Comparison of ENCODE assay signal across 32 cellular contexts in genomic region chr12:33536431-33536830, GRCh38.
"Had no signal": no experiment of that assay in that cellular context is flagged by ENCODE, and none has a peak within 500 bp of the region (broad histone marks: within the 10 kb centered on the region; RNA-seq: fewer than 3 reads in every experiment).

No MANE protein-coding gene starts in this region.

- H3K9me3 ChIP-seq: esophagus muscularis mucosa, gastrocnemius medialis had no signal

- H3K4me3 ChIP-seq: coronary artery, dorsolateral prefrontal cortex, esophagus muscularis mucosa, gastrocnemius medialis had no signal

- H3K27ac ChIP-seq: brain microvascular endothelial cell, coronary artery, dorsolateral prefrontal cortex, esophagus muscularis mucosa, foreskin keratinocyte, gastrocnemius medialis had no signal

- H3K4me1 ChIP-seq: esophagus muscularis mucosa, foreskin keratinocyte, gastrocnemius medialis had no signal

- DNase-seq: activated CD4-positive, alpha-beta memory T cell treated with anti-CD3 and anti-CD28 coated beads for 36 hours; activated CD4-positive, alpha-beta T cell treated with anti-CD3 and anti-CD28 coated beads for 36 hours; activated CD4-positive, alpha-beta T cell treated with anti-CD3 and anti-CD28 coated beads, Interleukin-2, amount 10 ng/mL, durations not matched to agents 24 days and 14 days; activated CD4-positive, CD25-positive, alpha-beta regulatory T cell; activated CD4-positive, CD25-positive, alpha-beta regulatory T cell treated with anti-CD3 and anti-CD28 coated beads, Interleukin-2, amount 50 U/mL, for 72 hours; activated CD8-positive, alpha-beta memory T cell treated with anti-CD3 and anti-CD28 coated beads, Interleukin-2, amount 10 ng/mL, durations not matched to agents 7 days and 5 days; activated CD8-positive, alpha-beta memory T cell treated with anti-CD3 and anti-CD28 coated beads, Interleukin-2, amount 50 U/mL, for 4 hours; activated CD8-positive, alpha-beta T cell treated with anti-CD3 and anti-CD28 coated beads, Interleukin-2, amount 10 ng/mL, durations not matched to agents 7 days and 5 days; activated gamma-delta T cell; activated naive CD4-positive, alpha-beta T cell; activated naive CD4-positive, alpha-beta T cell treated with anti-CD3 and anti-CD28 coated beads, Interleukin-2, amount 10 ng/mL, durations not matched to agents 7 days and 5 days; activated naive CD8-positive, alpha-beta T cell treated with anti-CD3 and anti-CD28 coated beads, Interleukin-2, amount 10 ng/mL, durations not matched to agents 7 days and 5 days; activated T-cell treated with anti-CD3 and anti-CD28 coated beads, Interleukin-2, amount 50 U/mL, for 1 hour; activated T-cell treated with anti-CD3 and anti-CD28 coated beads, Interleukin-2, amount 50 U/mL, for 72 hours; brain microvascular endothelial cell; dorsolateral prefrontal cortex; effector memory CD4-positive, alpha-beta T cell; endodermal cell; erythroblast; foreskin keratinocyte; gastrocnemius medialis; head of caudate nucleus; hippocampal formation; T-helper 17 cell had no signal

- H3K4me3 Mint-ChIP-seq: activated CD4-positive, alpha-beta memory T cell treated with anti-CD3 and anti-CD28 coated beads for 36 hours; activated CD4-positive, alpha-beta T cell treated with anti-CD3 and anti-CD28 coated beads for 36 hours; activated CD4-positive, alpha-beta T cell treated with anti-CD3 and anti-CD28 coated beads, Interleukin-2, amount 10 ng/mL, durations not matched to agents 24 days and 14 days; activated CD8-positive, alpha-beta memory T cell treated with anti-CD3 and anti-CD28 coated beads, Interleukin-2, amount 10 ng/mL, durations not matched to agents 7 days and 5 days; activated CD8-positive, alpha-beta T cell treated with anti-CD3 and anti-CD28 coated beads, Interleukin-2, amount 10 ng/mL, durations not matched to agents 7 days and 5 days; activated naive CD4-positive, alpha-beta T cell treated with anti-CD3 and anti-CD28 coated beads, Interleukin-2, amount 10 ng/mL, durations not matched to agents 7 days and 5 days; activated naive CD8-positive, alpha-beta T cell treated with anti-CD3 and anti-CD28 coated beads, Interleukin-2, amount 10 ng/mL, durations not matched to agents 7 days and 5 days; activated T-cell treated with anti-CD3 and anti-CD28 coated beads, Interleukin-2, amount 50 U/mL, for 72 hours; central memory CD8-positive, alpha-beta T cell; dendritic cell treated with granulocyte-macrophage colony-stimulating factor and Interleukin-4, amounts not matched to agents 40 ng/mL and 50 ng/mL, for 4 days; endodermal cell; T-helper 17 cell; T-helper 2 cell treated with Interferon-gamma antibody and Interleukin-4, amounts not matched to agents 5 μg/mL and 100 μg/mL, for 36 hours had no signal

- H3K9me3 Mint-ChIP-seq: activated CD4-positive, alpha-beta T cell treated with anti-CD3 and anti-CD28 coated beads, Interleukin-2, amount 10 ng/mL, durations not matched to agents 24 days and 14 days had no signal

- H3K27me3 Mint-ChIP-seq: activated CD4-positive, alpha-beta memory T cell treated with anti-CD3 and anti-CD28 coated beads for 36 hours; activated CD4-positive, alpha-beta T cell treated with anti-CD3 and anti-CD28 coated beads for 36 hours; activated CD4-positive, alpha-beta T cell treated with anti-CD3 and anti-CD28 coated beads, Interleukin-2, amount 10 ng/mL, durations not matched to agents 24 days and 14 days; activated CD8-positive, alpha-beta memory T cell treated with anti-CD3 and anti-CD28 coated beads, Interleukin-2, amount 10 ng/mL, durations not matched to agents 7 days and 5 days; activated naive CD4-positive, alpha-beta T cell treated with anti-CD3 and anti-CD28 coated beads, Interleukin-2, amount 10 ng/mL, durations not matched to agents 7 days and 5 days; activated naive CD8-positive, alpha-beta T cell treated with anti-CD3 and anti-CD28 coated beads, Interleukin-2, amount 10 ng/mL, durations not matched to agents 7 days and 5 days; central memory CD8-positive, alpha-beta T cell; dendritic cell treated with granulocyte-macrophage colony-stimulating factor and Interleukin-4, amounts not matched to agents 40 ng/mL and 50 ng/mL, for 4 days; T-helper 17 cell had no signal

- H3K27me3 ChIP-seq: brain microvascular endothelial cell, dorsolateral prefrontal cortex, esophagus muscularis mucosa, foreskin keratinocyte, gastrocnemius medialis had no signal

- H3K27ac Mint-ChIP-seq: activated CD4-positive, alpha-beta memory T cell treated with anti-CD3 and anti-CD28 coated beads for 36 hours; activated CD4-positive, alpha-beta T cell treated with anti-CD3 and anti-CD28 coated beads for 36 hours; activated CD4-positive, alpha-beta T cell treated with anti-CD3 and anti-CD28 coated beads, Interleukin-2, amount 10 ng/mL, durations not matched to agents 24 days and 14 days; activated CD8-positive, alpha-beta memory T cell treated with anti-CD3 and anti-CD28 coated beads, Interleukin-2, amount 10 ng/mL, durations not matched to agents 7 days and 5 days; activated CD8-positive, alpha-beta T cell treated with anti-CD3 and anti-CD28 coated beads, Interleukin-2, amount 10 ng/mL, durations not matched to agents 7 days and 5 days; activated naive CD4-positive, alpha-beta T cell treated with anti-CD3 and anti-CD28 coated beads, Interleukin-2, amount 10 ng/mL, durations not matched to agents 7 days and 5 days; activated naive CD4-positive, alpha-beta T cell treated with anti-CD3 and anti-CD28 coated beads, Interleukin-2, amount 50 U/mL, for 72 hours; activated naive CD8-positive, alpha-beta T cell treated with anti-CD3 and anti-CD28 coated beads, Interleukin-2, amount 10 ng/mL, durations not matched to agents 7 days and 5 days; activated T-cell treated with anti-CD3 and anti-CD28 coated beads, Interleukin-2, amount 50 U/mL, for 72 hours; dendritic cell treated with granulocyte-macrophage colony-stimulating factor and Interleukin-4, amounts not matched to agents 40 ng/mL and 50 ng/mL, for 4 days; endodermal cell; T-helper 17 cell; T-helper 2 cell treated with Interferon-gamma antibody and Interleukin-4, amounts not matched to agents 5 μg/mL and 100 μg/mL, for 36 hours had no signal

- ATAC-seq: activated CD4-positive, alpha-beta T cell treated with anti-CD3 and anti-CD28 coated beads for 36 hours; activated CD8-positive, alpha-beta memory T cell treated with anti-CD3 and anti-CD28 coated beads, Interleukin-2, amount 10 ng/mL, durations not matched to agents 7 days and 5 days; activated CD8-positive, alpha-beta T cell treated with anti-CD3 and anti-CD28 coated beads, Interleukin-2, amount 10 ng/mL, durations not matched to agents 7 days and 5 days; activated naive CD4-positive, alpha-beta T cell treated with anti-CD3 and anti-CD28 coated beads, Interleukin-2, amount 50 U/mL, for 72 hours; activated T-cell treated with anti-CD3 and anti-CD28 coated beads, Interleukin-2, amount 50 U/mL, for 72 hours; foreskin keratinocyte; gastrocnemius medialis; T-helper 17 cell had no signal

- H3K4me1 Mint-ChIP-seq: activated CD4-positive, alpha-beta T cell treated with anti-CD3 and anti-CD28 coated beads for 36 hours; activated CD4-positive, alpha-beta T cell treated with anti-CD3 and anti-CD28 coated beads, Interleukin-2, amount 10 ng/mL, durations not matched to agents 24 days and 14 days; activated CD8-positive, alpha-beta memory T cell treated with anti-CD3 and anti-CD28 coated beads, Interleukin-2, amount 10 ng/mL, durations not matched to agents 7 days and 5 days; activated naive CD4-positive, alpha-beta T cell treated with anti-CD3 and anti-CD28 coated beads, Interleukin-2, amount 10 ng/mL, durations not matched to agents 7 days and 5 days; activated naive CD8-positive, alpha-beta T cell treated with anti-CD3 and anti-CD28 coated beads, Interleukin-2, amount 10 ng/mL, durations not matched to agents 7 days and 5 days; central memory CD8-positive, alpha-beta T cell; endodermal cell; T-helper 17 cell had no signal

- H3K36me3 ChIP-seq: brain microvascular endothelial cell, esophagus muscularis mucosa, gastrocnemius medialis had no signal

- H3K36me3 Mint-ChIP-seq: activated CD4-positive, alpha-beta memory T cell treated with anti-CD3 and anti-CD28 coated beads for 36 hours; activated CD8-positive, alpha-beta memory T cell treated with anti-CD3 and anti-CD28 coated beads, Interleukin-2, amount 10 ng/mL, durations not matched to agents 7 days and 5 days; activated naive CD4-positive, alpha-beta T cell treated with anti-CD3 and anti-CD28 coated beads, Interleukin-2, amount 10 ng/mL, durations not matched to agents 7 days and 5 days; activated naive CD4-positive, alpha-beta T cell treated with anti-CD3 and anti-CD28 coated beads, Interleukin-2, amount 50 U/mL, for 72 hours; activated naive CD8-positive, alpha-beta T cell treated with anti-CD3 and anti-CD28 coated beads, Interleukin-2, amount 10 ng/mL, durations not matched to agents 7 days and 5 days had no signal

- FAIRE-seq: astrocyte, bronchial epithelial cell had no signal
